Comparison of ENCODE assay signal across 1 cellular context in genomic region chr13:99208845-99209527, GRCh38.
TF ChIP-seq lines count a peak whose summit lies in the region.

No MANE protein-coding gene starts in this region.

TF ChIP-seq in HEK293, 187 proteins besides CTCF, POLR2A, EP300 and RAD21:
- TF ChIP-seq HOXD13 (CRISPR knock-in tag; IDR thresholded peaks at IDR 0.05; ENCODE audit: borderline replicate concordance) (no peak), ZBTB20 (tag by site-specific recombination; IDR thresholded peaks at IDR 0.05) (no peak), BCL11A (tag by site-specific recombination; IDR thresholded peaks at IDR 0.05; ENCODE audit: low read depth) (no peak), ZNF214 (tag by site-specific recombination; IDR thresholded peaks at IDR 0.05; ENCODE audit: borderline replicate concordance) (no peak), ZNF621 (tag by site-specific recombination; IDR thresholded peaks at IDR 0.05) (no peak), FEZF1 (tag by site-specific recombination; IDR thresholded peaks at IDR 0.05) (no peak), ZNF239 (tag by site-specific recombination; IDR thresholded peaks at IDR 0.05) (no peak), ZBTB17 (tag by site-specific recombination; IDR thresholded peaks at IDR 0.05) (0 out of 2 replicates have a peak, but pooled peaks have one; percentile 27)
